Comparison of ENCODE assay signal across 9 cellular contexts in genomic region chr5:80109549-80110478, GRCh38.
DNase-seq lines count a peak whose midpoint lies in the region; ATAC-seq and TF ChIP-seq lines count a peak whose summit lies in the region.
"Had no signal": no experiment of that assay in that cellular context is flagged by ENCODE, and none has a peak within 500 bp of the region (broad histone marks: within the 10 kb centered on the region; RNA-seq: fewer than 3 reads in every experiment).

No MANE protein-coding gene starts in this region.

- DNase-seq in activated naive CD4-positive, alpha-beta T cell treated with anti-CD3 and anti-CD28 coated beads, Interleukin-2, amount 10 ng/mL, durations not matched to agents 7 days and 5 days: no peak
- no peak for DNase-seq in activated naive CD4-positive, alpha-beta T cell treated with Interleukin-2 at 50 U/mL for 16 hours
- peak; percentile 86 for DNase-seq in NCI-H2171 (lab: John Stamatoyannopoulos, UW)
- DNase-seq in heart left ventricle: peak in 4 of 5 donors; percentile 77 to 85 (median 80)
- DNase-seq in type B pancreatic cell (ENCODE audit: extremely low spot score, unreplicated experiment): no peak
- no peak for DNase-seq in epidermal melanocyte (ENCODE audit: insufficient read length, low spot score)
- no peak for DNase-seq in NCI-H1930 (lab: John Stamatoyannopoulos, UW)
- DNase-seq: stimulated activated CD8-positive, alpha-beta memory T cell treated with anti-CD3 and anti-CD28 coated beads, Interleukin-4, amount 100 ng/mL, for 48 hours had no signal

- intact Hi-C loops in heart left ventricle (cut with DNase I): loop anchor here in 3 of 10 donors (2.0 to 5.0 kb wide), 3 partner anchors 32 to 147 kb away; partner anchors contain the start of gene SERINC5 (in 2 of the 3)

- WGBS in heart left ventricle, 4 donors: 23 to 45% (median 31%) methylated on average over 8 to 9 of the region's 9 CpGs

- peaks cover 7% of the 10 kb centered on the region for H3K27me3 Mint-ChIP-seq in activated naive CD4-positive, alpha-beta T cell treated with anti-CD3 and anti-CD28 coated beads, Interleukin-2, amount 10 ng/mL, durations not matched to agents 7 days and 5 days
- no peaks in the 10 kb centered on the region for H3K27me3 Mint-ChIP-seq in type B pancreatic cell

- no peaks in the 10 kb centered on the region for H3K27me3 ChIP-seq in heart left ventricle

- peak overlapping the region in 9 of 12 donors; percentile 26 to 79 (median 59) for H3K27ac ChIP-seq in heart left ventricle

- TF ChIP-seq CTCF in heart left ventricle (IDR thresholded peaks at IDR 0.05) (no peak), type B pancreatic cell (conservative IDR thresholded peaks at IDR 0.05) (no peak)

- TF ChIP-seq POLR2A in heart left ventricle (IDR thresholded peaks at IDR 0.05): no peak

- peaks cover 15% of the 10 kb centered on the region for H3K9me3 Mint-ChIP-seq in activated naive CD4-positive, alpha-beta T cell treated with anti-CD3 and anti-CD28 coated beads, Interleukin-2, amount 10 ng/mL, durations not matched to agents 7 days and 5 days
- peaks cover 9% of the 10 kb centered on the region for H3K9me3 Mint-ChIP-seq in type B pancreatic cell

- peak overlapping the region; percentile 10 for H3K4me3 Mint-ChIP-seq in activated naive CD4-positive, alpha-beta T cell treated with anti-CD3 and anti-CD28 coated beads, Interleukin-2, amount 10 ng/mL, durations not matched to agents 7 days and 5 days
- peak overlapping the region; percentile 67 for H3K4me3 Mint-ChIP-seq in type B pancreatic cell

- peak overlapping the region in 2 of 12 donors; percentile 10 to 26 for H3K4me3 ChIP-seq in heart left ventricle

- ATAC-seq in heart left ventricle: peak; percentile 91 to 97 (median 94)
- ATAC-seq in HG02970 (IDR thresholded peaks at IDR 0.05; ENCODE audit: low FRiP score, unreplicated experiment): no peak

- CTCF ChIA-PET in activated naive CD4-positive, alpha-beta T cell treated with anti-CD3 and anti-CD28 coated beads, Interleukin-2, amount 10 ng/mL, durations not matched to agents 7 days and 5 days (lab: Charles Lee): no interaction called here

- H3K9me3 ChIP-seq in heart left ventricle: no peaks in the 10 kb centered on the region

- no peak overlapping the region for H3K27ac Mint-ChIP-seq in activated naive CD4-positive, alpha-beta T cell treated with anti-CD3 and anti-CD28 coated beads, Interleukin-2, amount 10 ng/mL, durations not matched to agents 7 days and 5 days
- H3K27ac Mint-ChIP-seq in type B pancreatic cell: peak overlapping the region; percentile 76

- peaks cover 0 to 34% (median 8%) of the 10 kb centered on the region in 12 donors for H3K4me1 ChIP-seq in heart left ventricle

- H3K36me3 Mint-ChIP-seq in activated naive CD4-positive, alpha-beta T cell treated with anti-CD3 and anti-CD28 coated beads, Interleukin-2, amount 10 ng/mL, durations not matched to agents 7 days and 5 days: peaks cover 44% of the 10 kb centered on the region
- H3K36me3 Mint-ChIP-seq in type B pancreatic cell: peaks cover 9% of the 10 kb centered on the region

- H3K36me3 ChIP-seq in heart left ventricle: no peaks in the 10 kb centered on the region

- H3K4me1 Mint-ChIP-seq in activated naive CD4-positive, alpha-beta T cell treated with anti-CD3 and anti-CD28 coated beads, Interleukin-2, amount 10 ng/mL, durations not matched to agents 7 days and 5 days: peaks cover 3% of the 10 kb centered on the region
- peaks cover 31% of the 10 kb centered on the region for H3K4me1 Mint-ChIP-seq in type B pancreatic cell (ENCODE audit: unreplicated experiment)

Comparison
In these comparisons a context has a peak if more than half of its experiments do, and no peak if none do; other contexts are left out.
1. DNase-seq: peak in NCI-H2171 (single experiment) and heart left ventricle (4 of 5); none in activated naive CD4-positive, alpha-beta T cell treated with anti-CD3 and anti-CD28 coated beads, Interleukin-2, amount 10 ng/mL, durations not matched to agents 7 days and 5 days (single experiment), activated naive CD4-positive, alpha-beta T cell treated with Interleukin-2 at 50 U/mL for 16 hours (single experiment), type B pancreatic cell (single experiment), epidermal melanocyte (single experiment) and NCI-H1930 (0 of 2).